ENCODE assay signal across 21 cellular contexts in the genomic region with DNA sequence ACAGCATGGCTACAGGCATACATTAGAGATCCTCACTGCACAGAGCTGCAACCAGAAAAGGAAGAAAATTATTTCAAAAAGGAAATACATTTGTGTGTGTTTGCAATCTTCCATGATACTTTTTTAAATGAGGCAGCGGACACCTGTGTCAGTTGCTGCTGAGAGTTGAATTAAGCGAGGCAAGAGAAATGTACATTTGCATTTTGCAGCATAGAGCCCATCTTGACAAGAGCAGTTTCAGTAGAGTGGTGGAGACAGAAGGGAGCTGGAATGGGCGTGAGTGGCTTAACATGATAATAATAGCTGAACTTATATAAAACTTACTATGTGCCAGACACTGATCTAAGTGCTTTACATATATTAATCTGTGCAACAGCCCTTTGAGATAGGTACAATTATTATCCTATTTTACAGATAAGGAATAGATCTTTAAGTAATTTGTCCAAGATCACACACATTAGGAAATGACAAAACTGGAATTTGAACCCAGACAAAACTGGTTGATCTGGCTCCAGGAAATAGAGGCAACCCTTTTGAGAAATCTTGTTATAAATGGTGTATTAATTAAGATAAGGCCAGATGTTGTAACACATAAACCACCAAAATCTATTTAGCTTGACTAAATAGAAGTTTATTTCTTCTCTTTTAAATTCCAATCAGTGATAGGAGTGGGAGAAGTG.
"Had no signal": no experiment of that assay in that cellular context is flagged by ENCODE, and none has a peak within 500 bp of the region (broad histone marks: within the 10 kb centered on the region; RNA-seq: fewer than 3 reads in every experiment).

No MANE protein-coding gene starts in this region.

- H3K9me3 ChIP-seq: heart right ventricle, mucosa of descending colon, ovary, suprapubic skin, thyroid gland, upper lobe of left lung, uterus had no signal

- DNase-seq: cortex of kidney; dorsolateral prefrontal cortex; effector memory CD4-positive, alpha-beta T cell; heart right ventricle; mammary epithelial cell; nucleus accumbens; ovary; right cardiac atrium; stimulated activated CD4-positive, alpha-beta T cell treated with anti-CD3 and anti-CD28 coated beads, Interleukin-4, amount 100 ng/mL, for 1 hour; stimulated activated CD8-positive, alpha-beta memory T cell treated with anti-CD3 and anti-CD28 coated beads, Interleukin-4, amount 100 ng/mL, for 48 hours; stimulated activated naive CD8-positive, alpha-beta T cell treated with anti-CD3 and anti-CD28 coated beads, Interleukin-15, Interleukin-2, amounts not matched to agents 100 U/mL and 50 U/mL, for 24 hours; thyroid gland; upper lobe of left lung; uterus had no signal

- H3K4me1 ChIP-seq: heart right ventricle, upper lobe of left lung, uterus had no signal

- ATAC-seq: esophagus mucosa; heart right ventricle; natural killer cell treated with Interleukin-12 subunit alpha and Interleukin-12 subunit beta and Interleukin-15 and Interleukin-18, amount 100 ng/mL, for 72 hours; right cardiac atrium; stimulated activated effector memory CD8-positive, alpha-beta T cell treated with anti-CD3 and anti-CD28 coated beads, Interleukin-12 subunit alpha, Interleukin-12 subunit beta, amount 100 ng/mL, for 72 hours; stimulated activated naive CD8-positive, alpha-beta T cell treated with anti-CD3 and anti-CD28 coated beads, Interleukin-15, Interleukin-2, amounts not matched to agents 100 U/mL and 50 U/mL, for 24 hours had no signal

- H3K27ac ChIP-seq: dorsolateral prefrontal cortex, heart right ventricle, neural progenitor cell, ovary, suprapubic skin, upper lobe of left lung, uterus had no signal

- H3K27me3 ChIP-seq: neural progenitor cell, ovary, suprapubic skin, thyroid gland, upper lobe of left lung had no signal

- H3K4me3 ChIP-seq: dorsolateral prefrontal cortex, heart right ventricle, mucosa of descending colon, neural progenitor cell, ovary, smooth muscle cell, suprapubic skin, thyroid gland, upper lobe of left lung, uterus had no signal

- H3K9ac ChIP-seq: neural progenitor cell had no signal

- H3K36me3 ChIP-seq: heart right ventricle, neural progenitor cell, ovary, suprapubic skin, thyroid gland, upper lobe of left lung, uterus had no signal
